Comparison of ENCODE assay signal across 9 cellular contexts in genomic region chr2:12931211-12931844, GRCh38.
DNase-seq lines count a peak whose midpoint lies in the region; ATAC-seq and TF ChIP-seq lines count a peak whose summit lies in the region.
"Had no signal": no experiment of that assay in that cellular context is flagged by ENCODE, and none has a peak within 500 bp of the region (broad histone marks: within the 10 kb centered on the region; RNA-seq: fewer than 3 reads in every experiment).

No MANE protein-coding gene starts in this region.

- H3K27ac Mint-ChIP-seq in T-helper 2 cell treated with Interferon-gamma antibody and Interleukin-4, amounts not matched to agents 5 μg/mL and 100 μg/mL, for 36 hours: no peak overlapping the region

- peaks cover 13% of the 10 kb centered on the region for H3K4me1 Mint-ChIP-seq in T-helper 2 cell treated with Interferon-gamma antibody and Interleukin-4, amounts not matched to agents 5 μg/mL and 100 μg/mL, for 36 hours (ENCODE audit: low read depth)

- CTCF ChIA-PET in BJ (lab: Yijun Ruan, JAX): interaction anchor here (0.6 to 3.8 kb wide), 37 partner anchors 8 to 1101 kb away, joined by 3 to 40 read pairs (median 4); partner anchors contain the start of gene TRIB2

- no peak for TF ChIP-seq POLR2A in NB4 (IDR thresholded peaks at IDR 0.05; ENCODE audit: extremely low read depth, insufficient read length)
- no peak for TF ChIP-seq POLR2A in spleen (IDR thresholded peaks at IDR 0.05)

- TF ChIP-seq CTCF in BJ (IDR thresholded peaks at IDR 0.05; ENCODE audit: insufficient read depth, low read depth, low read length): peak; percentile 88
- peak; percentile 83 for TF ChIP-seq CTCF in NB4 (IDR thresholded peaks at IDR 0.05; ENCODE audit: low read depth, low read length)
- TF ChIP-seq CTCF in right atrium auricular region (IDR thresholded peaks at IDR 0.05): peak; percentile 80 to 94
- peak; percentile 60 to 89 (median 84) for TF ChIP-seq CTCF in spleen (IDR thresholded peaks at IDR 0.05 in 8 of 11, conservative IDR thresholded peaks at IDR 0.05 in 3 of 11)

- H3K4me1 ChIP-seq in adipocyte (ENCODE audit: control insufficient read depth, insufficient read depth, low read length) (peaks cover 11% of the 10 kb centered on the region), right atrium auricular region (peaks cover 0 to 31% of the 10 kb centered on the region in 2 donors), spleen (peaks cover 0 to 31% (median 8%) of the 10 kb centered on the region in 6 donors)

- POLR2A ChIA-PET in BJ (lab: Charles Lee): interaction anchor here (0.7 kb wide), 1 partner anchor 215 kb away, joined by 4 read pairs; no protein-coding TSS in a partner anchor

- H3K27ac ChIP-seq in right atrium auricular region (peak overlapping the region in 1 of 2 donors; percentile 32), spleen (peak overlapping the region in 4 of 8 donors; percentile 22 to 55 (median 36))
- H3K27ac ChIP-seq: epithelial cell of prostate had no signal

- no peaks in the 10 kb centered on the region for H3K36me3 ChIP-seq in BJ (ENCODE audit: control insufficient read depth, insufficient read depth, low read length)
- H3K36me3 ChIP-seq in adipocyte (ENCODE audit: control insufficient read depth, insufficient read depth, low read length, severe bottlenecking): no peaks in the 10 kb centered on the region
- H3K36me3 ChIP-seq in right atrium auricular region: no peaks in the 10 kb centered on the region
- no peaks in the 10 kb centered on the region for H3K36me3 ChIP-seq in spleen

- no peaks in the 10 kb centered on the region for H3K36me3 Mint-ChIP-seq in T-helper 2 cell treated with Interferon-gamma antibody and Interleukin-4, amounts not matched to agents 5 μg/mL and 100 μg/mL, for 36 hours (ENCODE audit: low read depth)

- no peak overlapping the region for H3K4me3 Mint-ChIP-seq in T-helper 2 cell treated with Interferon-gamma antibody and Interleukin-4, amounts not matched to agents 5 μg/mL and 100 μg/mL, for 36 hours

- no peak overlapping the region for H3K9ac ChIP-seq in adipocyte (ENCODE audit: low read length)

- H3K4me3 ChIP-seq in BJ (ENCODE audit: low read depth, low read length): no peak overlapping the region
- no peak overlapping the region for H3K4me3 ChIP-seq in NB4 (ENCODE audit: low read depth, low read length)
- H3K4me3 ChIP-seq in adipocyte (ENCODE audit: low read length): no peak overlapping the region
- H3K4me3 ChIP-seq in right atrium auricular region: no peak overlapping the region
- no peak overlapping the region for H3K4me3 ChIP-seq in spleen

- no peaks in the 10 kb centered on the region for H3K9me3 Mint-ChIP-seq in T-helper 2 cell treated with Interferon-gamma antibody and Interleukin-4, amounts not matched to agents 5 μg/mL and 100 μg/mL, for 36 hours

- peaks cover 49% of the 10 kb centered on the region for H3K27me3 Mint-ChIP-seq in T-helper 2 cell treated with Interferon-gamma antibody and Interleukin-4, amounts not matched to agents 5 μg/mL and 100 μg/mL, for 36 hours (ENCODE audit: low read depth)

- ATAC-seq in GM18868 (IDR thresholded peaks at IDR 0.05; ENCODE audit: unreplicated experiment): peak; percentile 70

- no peaks in the 10 kb centered on the region; the same call in 1 of the 2 replicates for H3K27me3 ChIP-seq in BJ (ENCODE audit: control insufficient read depth, insufficient read depth, low read length)
- H3K27me3 ChIP-seq in adipocyte (replicated peaks; ENCODE audit: control insufficient read depth, insufficient read depth, low read length): no peaks in the 10 kb centered on the region
- H3K27me3 ChIP-seq in right atrium auricular region: no peaks in the 10 kb centered on the region
- no peaks in the 10 kb centered on the region for H3K27me3 ChIP-seq in spleen (replicated peaks in 1 of 7)

- no peaks in the 10 kb centered on the region for H3K9me3 ChIP-seq in adipocyte (ENCODE audit: control insufficient read depth, low read length)
- H3K9me3 ChIP-seq in right atrium auricular region: no peaks in the 10 kb centered on the region
- no peaks in the 10 kb centered on the region for H3K9me3 ChIP-seq in spleen

- WGBS in spleen, 5 donors: 21 to 24% (median 24%) methylated on average over 4 of the region's 4 CpGs

- intact Hi-C loops in spleen (cut with DNase I; ENCODE audit: low total_unique reads): loop anchor here (5.0 kb wide), 1 partner anchor 209 kb away; no protein-coding TSS in a partner anchor

- DNase-seq in BJ (ENCODE audit: low read depth): no peak
- peak; percentile 38 for DNase-seq in NB4 (ENCODE audit: low read depth)
- peak; percentile 82 for DNase-seq in adipocyte (ENCODE audit: low read depth)
- DNase-seq in right atrium auricular region (ENCODE audit: low spot score): no peak
- DNase-seq in spleen: no peak
- no peak for DNase-seq in T-helper 2 cell treated with Interferon-gamma antibody and Interleukin-4, amounts not matched to agents 5 μg/mL and 100 μg/mL, for 36 hours (ENCODE audit: low spot score)
- DNase-seq in NCI-H146 (lab: John Stamatoyannopoulos, UW): no peak

Comparison
In these comparisons a context has a peak if more than half of its experiments do, and no peak if none do; other contexts are left out.
1. DNase-seq: peak in NB4 (single experiment) and adipocyte (single experiment); none in BJ (single experiment), right atrium auricular region (single experiment), spleen (single experiment), T-helper 2 cell treated with Interferon-gamma antibody and Interleukin-4, amounts not matched to agents 5 μg/mL and 100 μg/mL, for 36 hours (single experiment) and NCI-H146 (single experiment).
2. Peak in every context shown above with its lines, with median percentiles within 50 percentile points of each other: CTCF ChIP-seq.